1 cellular context compared by ENCODE assay signal in the genomic region with DNA sequence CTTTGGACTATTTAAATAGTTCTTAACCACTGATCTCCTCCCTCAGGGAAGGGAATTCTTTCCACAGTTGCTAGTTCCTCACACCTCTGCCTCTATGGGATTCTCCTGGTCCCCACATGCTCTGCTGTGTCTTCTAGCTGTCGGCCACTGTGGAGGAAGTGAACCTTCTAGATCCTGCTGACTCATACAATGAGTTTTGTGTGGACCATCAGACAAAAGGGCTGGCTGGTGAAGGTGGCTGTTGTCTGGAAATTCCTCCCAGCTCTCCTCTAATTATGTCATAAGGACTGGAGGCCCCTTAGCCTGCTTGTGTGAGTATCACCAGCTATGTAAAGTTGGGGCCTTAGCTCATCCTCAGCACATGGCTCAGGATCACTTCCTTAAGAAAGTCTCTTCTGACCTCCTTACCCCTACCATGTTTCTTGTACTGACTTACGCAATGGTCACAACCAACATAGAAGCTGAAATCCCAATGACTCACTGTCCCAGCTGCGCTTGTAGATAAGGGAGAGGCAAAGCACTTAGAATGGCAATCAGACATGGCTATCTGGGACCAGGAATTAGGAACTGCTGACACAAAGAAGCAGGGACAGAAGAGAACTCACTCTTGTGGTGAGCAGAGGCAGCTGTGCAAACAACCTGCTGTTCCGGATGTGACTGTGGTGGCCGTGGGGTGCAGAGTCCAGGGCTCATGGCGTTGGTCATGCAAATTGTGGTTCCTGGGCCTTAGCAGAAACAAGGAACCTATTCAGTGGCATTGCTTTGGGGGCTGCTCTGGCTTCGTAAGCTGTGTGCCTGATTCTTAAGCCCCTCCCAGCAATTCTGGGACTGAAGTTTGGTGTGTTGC.
TF ChIP-seq lines count a peak whose summit lies in the region.

No MANE protein-coding gene starts in this region.

TF ChIP-seq in SK-N-SH, 30 proteins besides CTCF, POLR2A, EP300 and RAD21 (continued from another document):
- TF ChIP-seq USF2 (IDR thresholded peaks at IDR 0.05; ENCODE audit: borderline replicate concordance, low read depth, low read length) (no peak), RFX5 (IDR thresholded peaks at IDR 0.05; ENCODE audit: low read length) (no peak), TCF12 (IDR thresholded peaks at IDR 0.05) (no peak)
- TF ChIP-seq, protein P1, sequence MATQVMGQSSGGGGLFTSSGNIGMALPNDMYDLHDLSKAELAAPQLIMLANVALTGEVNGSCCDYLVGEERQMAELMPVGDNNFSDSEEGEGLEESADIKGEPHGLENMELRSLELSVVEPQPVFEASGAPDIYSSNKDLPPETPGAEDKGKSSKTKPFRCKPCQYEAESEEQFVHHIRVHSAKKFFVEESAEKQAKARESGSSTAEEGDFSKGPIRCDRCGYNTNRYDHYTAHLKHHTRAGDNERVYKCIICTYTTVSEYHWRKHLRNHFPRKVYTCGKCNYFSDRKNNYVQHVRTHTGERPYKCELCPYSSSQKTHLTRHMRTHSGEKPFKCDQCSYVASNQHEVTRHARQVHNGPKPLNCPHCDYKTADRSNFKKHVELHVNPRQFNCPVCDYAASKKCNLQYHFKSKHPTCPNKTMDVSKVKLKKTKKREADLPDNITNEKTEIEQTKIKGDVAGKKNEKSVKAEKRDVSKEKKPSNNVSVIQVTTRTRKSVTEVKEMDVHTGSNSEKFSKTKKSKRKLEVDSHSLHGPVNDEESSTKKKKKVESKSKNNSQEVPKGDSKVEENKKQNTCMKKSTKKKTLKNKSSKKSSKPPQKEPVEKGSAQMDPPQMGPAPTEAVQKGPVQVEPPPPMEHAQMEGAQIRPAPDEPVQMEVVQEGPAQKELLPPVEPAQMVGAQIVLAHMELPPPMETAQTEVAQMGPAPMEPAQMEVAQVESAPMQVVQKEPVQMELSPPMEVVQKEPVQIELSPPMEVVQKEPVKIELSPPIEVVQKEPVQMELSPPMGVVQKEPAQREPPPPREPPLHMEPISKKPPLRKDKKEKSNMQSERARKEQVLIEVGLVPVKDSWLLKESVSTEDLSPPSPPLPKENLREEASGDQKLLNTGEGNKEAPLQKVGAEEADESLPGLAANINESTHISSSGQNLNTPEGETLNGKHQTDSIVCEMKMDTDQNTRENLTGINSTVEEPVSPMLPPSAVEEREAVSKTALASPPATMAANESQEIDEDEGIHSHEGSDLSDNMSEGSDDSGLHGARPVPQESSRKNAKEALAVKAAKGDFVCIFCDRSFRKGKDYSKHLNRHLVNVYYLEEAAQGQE (IDR thresholded peaks at IDR 0.05; ENCODE audit: low read depth, low read length): no peak
TF ChIP-seq in SK-N-SH: peak in this region for 0.
